ENCODE assay signal across 8 cellular contexts in genomic region chr6:26122793-26123674, GRCh38. TPM values are rescaled to one million over a fixed set of nuclear protein-coding genes. Genes with fewer than 3 reads are reported as not detected.
A peak's percentile ranks its signal among the peaks of the same experiment; 100 is the strongest.
DNase-seq lines count a peak whose midpoint lies in the region; ATAC-seq, FAIRE-seq and TF ChIP-seq lines count a peak whose summit lies in the region.

No MANE protein-coding gene starts in this region.

- CTCF ChIA-PET in AG04450 (lab: Charles Lee): interaction anchor here (1.0 to 2.0 kb wide), 3 partner anchors 24 to 97 kb away, joined by 3 to 6 read pairs (median 3); a partner anchor contains a TSS
- CTCF ChIA-PET in WTC11 (lab: Charles Lee): interaction anchor here (1.0 kb wide), 1 partner anchor 19 kb away, joined by 7 read pairs; a partner anchor contains a TSS

- no peaks in the 10 kb centered on the region for H3K4me1 ChIP-seq in small intestine (ENCODE audit: control insufficient read depth in 2 of 2, insufficient read depth in 1 of 2, low read depth in 1 of 2, low read length in 1 of 2)

- peak overlapping the region; percentile 99 for H3K27ac Mint-ChIP-seq in WTC11

- no peaks in the 10 kb centered on the region for H3K27me3 ChIP-seq in AG04450 (ENCODE audit: control insufficient read depth, insufficient read depth, low read length)
- no peaks in the 10 kb centered on the region for H3K27me3 ChIP-seq in small intestine (ENCODE audit: control insufficient read depth in 2 of 2, insufficient read depth in 2 of 2, low read length in 2 of 2)

- peak; percentile 93 for DNase-seq in AG04450 (ENCODE audit: low read depth, low spot score)
- peak; percentile 99 for DNase-seq in NCI-H2227 treated with DMSO at 0.1 percent for 48 hours (lab: John Stamatoyannopoulos, UW)
- DNase-seq in WTC11 (ENCODE audit: low spot score): peak; percentile 89
- peak; percentile 99 for DNase-seq in cardiac fibroblast (ENCODE audit: low read depth in 2 of 2)
- DNase-seq in iPS-NIHi7 (ENCODE audit: extremely low spot score): peak; percentile 74
- DNase-seq in small intestine: peak; percentile 100

- H3K4me3 ChIP-seq in AG04450 (ENCODE audit: low read depth, low read length) (peak overlapping the region; percentile 78), cardiac fibroblast (replicated peaks in 1 of 2; ENCODE audit: low read depth in 2 of 2, low read length in 2 of 2) (peak overlapping the region; percentile 91 to 93), small intestine (ENCODE audit: low read depth in 1 of 2, low read length in 2 of 2) (peak overlapping the region; percentile 58 to 71)

- peak overlapping the region; percentile 95 for H3K4me3 Mint-ChIP-seq in WTC11

- POLR2A ChIA-PET in AG04450 (lab: Yijun Ruan, JAX): interaction anchor here (0.6 to 6.4 kb wide), 35 partner anchors 9 to 1770 kb away, joined by 3 to 545 read pairs (median 8); a partner anchor contains a TSS
- POLR2A ChIA-PET in WTC11 (lab: Charles Lee): interaction anchor here (0.5 to 8.3 kb wide), 59 partner anchors 10 to 1770 kb away, joined by 3 to 563 read pairs (median 8); a partner anchor contains a TSS

- H3K27ac ChIP-seq in AG04450 (ENCODE audit: low read depth, low read length) (peak overlapping the region; percentile 93), small intestine (ENCODE audit: low read depth in 1 of 2, low read length in 1 of 2) (peak overlapping the region; percentile 90)

- peaks cover 40% of the 10 kb centered on the region for H3K4me1 Mint-ChIP-seq in WTC11

- no peaks in the 10 kb centered on the region for H3K27me3 Mint-ChIP-seq in WTC11 (ENCODE audit: low read depth)

- WGBS in small intestine, 3 donors: 1% methylated on average over 38 of the region's 38 CpGs

- peak; percentile 62 for FAIRE-seq in small intestine (lab: Jason Lieb, UNC)

- ATAC-seq in GM18907 (IDR thresholded peaks at IDR 0.05; ENCODE audit: unreplicated experiment) (peak; percentile 56), HG03159 (IDR thresholded peaks at IDR 0.05; ENCODE audit: unreplicated experiment) (peak; percentile 53), WTC11 (peak; percentile 51)

- H3K9me3 ChIP-seq in AG04450 (ENCODE audit: control insufficient read depth, insufficient read depth, low read length): no peaks in the 10 kb centered on the region; the same call in 1 of the 2 replicates
- H3K9me3 ChIP-seq in small intestine (ENCODE audit: control insufficient read depth, low read depth): no peaks in the 10 kb centered on the region

- TF ChIP-seq CTCF in AG04450 (IDR thresholded peaks at IDR 0.05; ENCODE audit: low read depth, low read length) (0 out of 2 replicates have a peak, but pooled peaks have one; percentile 2), WTC11 (IDR thresholded peaks at IDR 0.05) (no peak), cardiac fibroblast (IDR thresholded peaks at IDR 0.05; ENCODE audit: low read depth, low read length) (no peak)

- H3K9me3 Mint-ChIP-seq in WTC11: no peaks in the 10 kb centered on the region

- H3K36me3 ChIP-seq in small intestine (ENCODE audit: control insufficient read depth in 2 of 2, insufficient read depth in 2 of 2, low read length in 2 of 2): peaks cover 0 to under 1% of the 10 kb centered on the region in 2 donors

- peaks cover 26% of the 10 kb centered on the region for H3K36me3 Mint-ChIP-seq in WTC11

TF ChIP-seq in WTC11, 78 proteins besides CTCF, POLR2A, EP300 and RAD21 (continues in another document):
- TF ChIP-seq ZNF263 (CRISPR knock-in tag; IDR thresholded peaks at IDR 0.05; ENCODE audit: low read depth): 0 out of 2 replicates have a peak, but pooled peaks have one; percentile 11
- TF ChIP-seq GRHL2 (CRISPR knock-in tag; IDR thresholded peaks at IDR 0.05; ENCODE audit: insufficient replicate concordance, severe bottlenecking): no peak
- peak; percentile 98 for TF ChIP-seq MYBL2 (CRISPR knock-in tag; IDR thresholded peaks at IDR 0.05)
- no peak for TF ChIP-seq OVOL2 (CRISPR knock-in tag; IDR thresholded peaks at IDR 0.05; ENCODE audit: borderline replicate concordance)
- peak; percentile 43; the same call in 1 of the 2 replicates for TF ChIP-seq ZNF232 (CRISPR knock-in tag; IDR thresholded peaks at IDR 0.05)
- no peak for TF ChIP-seq NR2C2 (CRISPR knock-in tag; IDR thresholded peaks at IDR 0.05)
- no peak for TF ChIP-seq SOX15 (CRISPR knock-in tag; IDR thresholded peaks at IDR 0.05)
- TF ChIP-seq FOXP1 (CRISPR knock-in tag; IDR thresholded peaks at IDR 0.05; ENCODE audit: borderline replicate concordance): peak; percentile 69; the same call in 1 of the 2 replicates
- TF ChIP-seq, protein P1, sequence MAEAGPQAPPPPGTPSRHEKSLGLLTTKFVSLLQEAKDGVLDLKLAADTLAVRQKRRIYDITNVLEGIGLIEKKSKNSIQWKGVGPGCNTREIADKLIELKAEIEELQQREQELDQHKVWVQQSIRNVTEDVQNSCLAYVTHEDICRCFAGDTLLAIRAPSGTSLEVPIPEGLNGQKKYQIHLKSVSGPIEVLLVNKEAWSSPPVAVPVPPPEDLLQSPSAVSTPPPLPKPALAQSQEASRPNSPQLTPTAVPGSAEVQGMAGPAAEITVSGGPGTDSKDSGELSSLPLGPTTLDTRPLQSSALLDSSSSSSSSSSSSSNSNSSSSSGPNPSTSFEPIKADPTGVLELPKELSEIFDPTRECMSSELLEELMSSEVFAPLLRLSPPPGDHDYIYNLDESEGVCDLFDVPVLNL (CRISPR knock-in tag; IDR thresholded peaks at IDR 0.05; ENCODE audit: borderline replicate concordance, low read depth): no peak; the same call in 1 of the 2 replicates
- peak; percentile 14; the same call in 1 of the 2 replicates for TF ChIP-seq ZNF423 (CRISPR knock-in tag; IDR thresholded peaks at IDR 0.05)
- TF ChIP-seq, protein P2, sequence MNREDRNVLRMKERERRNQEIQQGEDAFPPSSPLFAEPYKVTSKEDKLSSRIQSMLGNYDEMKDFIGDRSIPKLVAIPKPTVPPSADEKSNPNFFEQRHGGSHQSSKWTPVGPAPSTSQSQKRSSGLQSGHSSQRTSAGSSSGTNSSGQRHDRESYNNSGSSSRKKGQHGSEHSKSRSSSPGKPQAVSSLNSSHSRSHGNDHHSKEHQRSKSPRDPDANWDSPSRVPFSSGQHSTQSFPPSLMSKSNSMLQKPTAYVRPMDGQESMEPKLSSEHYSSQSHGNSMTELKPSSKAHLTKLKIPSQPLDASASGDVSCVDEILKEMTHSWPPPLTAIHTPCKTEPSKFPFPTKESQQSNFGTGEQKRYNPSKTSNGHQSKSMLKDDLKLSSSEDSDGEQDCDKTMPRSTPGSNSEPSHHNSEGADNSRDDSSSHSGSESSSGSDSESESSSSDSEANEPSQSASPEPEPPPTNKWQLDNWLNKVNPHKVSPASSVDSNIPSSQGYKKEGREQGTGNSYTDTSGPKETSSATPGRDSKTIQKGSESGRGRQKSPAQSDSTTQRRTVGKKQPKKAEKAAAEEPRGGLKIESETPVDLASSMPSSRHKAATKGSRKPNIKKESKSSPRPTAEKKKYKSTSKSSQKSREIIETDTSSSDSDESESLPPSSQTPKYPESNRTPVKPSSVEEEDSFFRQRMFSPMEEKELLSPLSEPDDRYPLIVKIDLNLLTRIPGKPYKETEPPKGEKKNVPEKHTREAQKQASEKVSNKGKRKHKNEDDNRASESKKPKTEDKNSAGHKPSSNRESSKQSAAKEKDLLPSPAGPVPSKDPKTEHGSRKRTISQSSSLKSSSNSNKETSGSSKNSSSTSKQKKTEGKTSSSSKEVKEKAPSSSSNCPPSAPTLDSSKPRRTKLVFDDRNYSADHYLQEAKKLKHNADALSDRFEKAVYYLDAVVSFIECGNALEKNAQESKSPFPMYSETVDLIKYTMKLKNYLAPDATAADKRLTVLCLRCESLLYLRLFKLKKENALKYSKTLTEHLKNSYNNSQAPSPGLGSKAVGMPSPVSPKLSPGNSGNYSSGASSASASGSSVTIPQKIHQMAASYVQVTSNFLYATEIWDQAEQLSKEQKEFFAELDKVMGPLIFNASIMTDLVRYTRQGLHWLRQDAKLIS (CRISPR knock-in tag; IDR thresholded peaks at IDR 0.05; ENCODE audit: borderline replicate concordance): no peak; the same call in 1 of the 2 replicates
- no peak for TF ChIP-seq IRF1 (CRISPR knock-in tag; IDR thresholded peaks at IDR 0.05)

RNA-seq across cellular contexts. Expression of gene HFE, which starts 35.8 kb away (rescaled TPM):
- polyA plus RNA-seq in AG04450 (2011; rRNA removed) (19.5 and 21.4 TPM in 2 replicates), small intestine (1 to 10 TPM in 2 of 3 donors, under 1 TPM in 1; 0.67 to 7.3 (median 2.4) TPM)
- polyA minus RNA-seq in AG04450 (2011; rRNA and poly(A)+ RNA removed): 19.7 and 20.1 TPM in 2 replicates
- total RNA-seq in WTC11 (2021): 1.9 to 2.4 TPM (median 2.0 TPM) in 3 replicates

Comparison
In these comparisons a context has a peak if more than half of its experiments do, and no peak if none do; other contexts are left out.
1. Peak in every context shown above with its lines: DNase-seq, ATAC-seq, H3K4me3 ChIP-seq and H3K27ac ChIP-seq.